In the genomic region with DNA sequence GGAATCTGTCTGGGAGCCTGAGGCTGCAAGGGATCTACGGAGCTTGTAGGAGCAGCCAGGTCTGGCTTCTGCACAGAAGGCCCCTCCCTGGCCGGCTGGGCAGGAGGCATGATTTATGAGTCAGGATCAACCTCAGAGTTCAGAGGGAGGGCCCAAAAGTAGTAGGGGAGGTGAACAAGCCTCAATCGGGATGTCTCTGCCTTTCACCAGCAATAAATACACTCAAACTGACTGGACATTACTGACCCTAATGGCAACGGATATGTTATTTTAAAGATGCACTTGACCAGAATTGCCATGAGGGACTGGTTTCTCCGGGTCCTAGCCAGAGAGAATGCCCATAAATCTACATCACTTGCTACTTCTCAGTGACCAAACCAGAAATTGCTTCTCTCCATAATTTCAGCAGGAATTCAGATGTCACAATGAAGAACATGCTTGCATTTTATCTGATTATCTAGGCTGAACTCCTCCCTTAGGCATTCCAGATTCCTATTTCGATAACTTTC, we compare ENCODE assay signal across 11 cellular contexts.
A peak's percentile ranks its signal among the peaks of the same experiment; 100 is the strongest.
DNase-seq lines count a peak whose midpoint lies in the region; ATAC-seq, FAIRE-seq and TF ChIP-seq lines count a peak whose summit lies in the region.
"Had no signal": no experiment of that assay in that cellular context is flagged by ENCODE, and none has a peak within 500 bp of the region (broad histone marks: within the 10 kb centered on the region; RNA-seq: fewer than 3 reads in every experiment).

No MANE protein-coding gene starts in this region.

- intact Hi-C loops in MCF 10A (cut with micrococcal nuclease), result no loop called here
- intact Hi-C loops in left colon (cut with DNase I, micrococcal nuclease), result no loop called here
- intact Hi-C loops in transverse colon (cut with DNase I; ENCODE audit: low total_unique reads), result no loop called here

- no peak for FAIRE-seq in GM12891 (lab: Jason Lieb, UNC)

- no peak overlapping the region for H3K27ac Mint-ChIP-seq in MCF 10A (ENCODE audit: low read depth, unreplicated experiment)
- H3K27ac Mint-ChIP-seq in stimulated activated effector memory CD8-positive, alpha-beta T cell treated with anti-CD3 and anti-CD28 coated beads, Interleukin-12 subunit alpha, Interleukin-12 subunit beta, amount 100 ng/mL, for 72 hours, result no peak overlapping the region

- BruUV-seq in MCF 10A (replicated peaks; lab: Mats Ljungman, UMichigan), result no TSS peak

- POLR2A ChIA-PET in MCF 10A (lab: Yijun Ruan, JAX), result interaction anchor here (0.6 to 3.4 kb wide), 10 partner anchors 9 to 191 kb away, joined by 3 to 11 read pairs (median 5); no protein-coding TSS in a partner anchor

- H3K4me3 Mint-ChIP-seq in MCF 10A (ENCODE audit: unreplicated experiment), result peak overlapping the region; percentile 23
- no peak overlapping the region for H3K4me3 Mint-ChIP-seq in stimulated activated effector memory CD8-positive, alpha-beta T cell treated with anti-CD3 and anti-CD28 coated beads, Interleukin-12 subunit alpha, Interleukin-12 subunit beta, amount 100 ng/mL, for 72 hours

- no peak overlapping the region for H3K27ac ChIP-seq in transverse colon

- DNase-seq in NCI-H82 (lab: John Stamatoyannopoulos, UW) (peak; percentile 46), NCI-H82 treated with DMSO at 0.1 percent for 48 hours (lab: John Stamatoyannopoulos, UW; ENCODE audit: unreplicated experiment) (no peak), MCF 10A (ENCODE audit: unreplicated experiment) (peak; percentile 74), left colon (peak in 1 of 2 donors; percentile 50), transverse colon (peak; percentile 39), GM12891 (ENCODE audit: insufficient read length, low spot score) (no peak), DMS 273 (lab: John Stamatoyannopoulos, UW; ENCODE audit: unreplicated experiment) (no peak)
- no peak for DNase-seq in stimulated activated effector memory CD8-positive, alpha-beta T cell treated with anti-CD3 and anti-CD28 coated beads, Interleukin-12 subunit alpha, Interleukin-12 subunit beta, amount 100 ng/mL, for 72 hours (ENCODE audit: low spot score in 2 of 2)
- DNase-seq: 8988T; activated T-cell treated with anti-CD3 and anti-CD28 coated beads, Interleukin-2, amount 50 U/mL, for 1 hour; midbrain had no signal

- CTCF ChIA-PET in MCF 10A (lab: Yijun Ruan, JAX), result interaction anchor here (0.6 to 1.4 kb wide), 4 partner anchors 13 to 112 kb away, joined by 3 to 4 read pairs (median 3); no protein-coding TSS in a partner anchor

- H3K27me3 Mint-ChIP-seq in MCF 10A (ENCODE audit: insufficient read depth, unreplicated experiment), result no peaks in the 10 kb centered on the region

- peak; percentile 87 for ATAC-seq in left colon
- no peak for ATAC-seq in stimulated activated effector memory CD8-positive, alpha-beta T cell treated with anti-CD3 and anti-CD28 coated beads, Interleukin-12 subunit alpha, Interleukin-12 subunit beta, amount 100 ng/mL, for 72 hours

- H3K27me3 ChIP-seq in transverse colon, result no peaks in the 10 kb centered on the region

- TF ChIP-seq EP300 in transverse colon (IDR thresholded peaks at IDR 0.05; ENCODE audit: low read depth), result no peak

- peaks cover 22% of the 10 kb centered on the region for H3K4me1 Mint-ChIP-seq in MCF 10A (ENCODE audit: insufficient read depth, unreplicated experiment)
- H3K4me1 Mint-ChIP-seq in stimulated activated effector memory CD8-positive, alpha-beta T cell treated with anti-CD3 and anti-CD28 coated beads, Interleukin-12 subunit alpha, Interleukin-12 subunit beta, amount 100 ng/mL, for 72 hours, result peaks cover 15% of the 10 kb centered on the region

- TF ChIP-seq POLR2A in transverse colon (IDR thresholded peaks at IDR 0.05) (no peak), GM12891 (IDR thresholded peaks at IDR 0.05; ENCODE audit: low read depth, low read length) (no peak)

- no peaks in the 10 kb centered on the region for H3K36me3 Mint-ChIP-seq in MCF 10A (ENCODE audit: insufficient read depth, unreplicated experiment)
- H3K36me3 Mint-ChIP-seq in stimulated activated effector memory CD8-positive, alpha-beta T cell treated with anti-CD3 and anti-CD28 coated beads, Interleukin-12 subunit alpha, Interleukin-12 subunit beta, amount 100 ng/mL, for 72 hours, result peaks cover 5% of the 10 kb centered on the region

- no peaks in the 10 kb centered on the region for H3K9me3 Mint-ChIP-seq in MCF 10A (ENCODE audit: unreplicated experiment)
- no peaks in the 10 kb centered on the region for H3K9me3 Mint-ChIP-seq in stimulated activated effector memory CD8-positive, alpha-beta T cell treated with anti-CD3 and anti-CD28 coated beads, Interleukin-12 subunit alpha, Interleukin-12 subunit beta, amount 100 ng/mL, for 72 hours

- H3K4me1 ChIP-seq in transverse colon, result peaks cover 0 to 18% (median 4%) of the 10 kb centered on the region in 4 donors

- in situ Hi-C loops in transverse colon (cut with MboI; ENCODE audit: low pct_ligation_motif_present in 1 of 4, low pct_unique_long_range_greater_than_20kb in 1 of 4, low sequenced_read_pairs in 3 of 4), result no loop called here

- no peaks in the 10 kb centered on the region for H3K36me3 ChIP-seq in transverse colon

- H3K9me3 ChIP-seq in transverse colon, result no peaks in the 10 kb centered on the region

- WGBS in transverse colon (ENCODE audit: low coverage in 1 of 2), 2 donors, result 40% methylated on average over 6 of the region's 6 CpGs; no CpG with 5 or more reads in 1 of the 2 donors

- TF ChIP-seq CTCF in MCF 10A (IDR thresholded peaks at IDR 0.05; ENCODE audit: unreplicated experiment) (no peak), transverse colon (IDR thresholded peaks at IDR 0.05) (no peak)

- no peak overlapping the region for H3K4me3 ChIP-seq in transverse colon

TF ChIP-seq in GM12891, 5 proteins besides CTCF, POLR2A, EP300 and RAD21:
- no peak for TF ChIP-seq SPI1 (IDR thresholded peaks at IDR 0.05; ENCODE audit: low read depth, low read length)
- TF ChIP-seq PAX5 (IDR thresholded peaks at IDR 0.05; ENCODE audit: insufficient read depth, low read length, severe bottlenecking), result no peak
- TF ChIP-seq POLR2AphosphoS5 (IDR thresholded peaks at IDR 0.05; ENCODE audit: low read depth, low read length), result no peak
- TF ChIP-seq TAF1 (IDR thresholded peaks at IDR 0.05; ENCODE audit: low read depth, low read length), result no peak
- no peak for TF ChIP-seq POU2F2 (IDR thresholded peaks at IDR 0.05; ENCODE audit: low read depth, low read length)

Comparison
In these comparisons a context has a peak if more than half of its experiments do, and no peak if none do; other contexts are left out.
1. DNase-seq: peak in NCI-H82 (single experiment), MCF 10A (single experiment) and transverse colon (single experiment); none in NCI-H82 treated with DMSO at 0.1 percent for 48 hours (single experiment), GM12891 (single experiment), DMS 273 (single experiment) and stimulated activated effector memory CD8-positive, alpha-beta T cell treated with anti-CD3 and anti-CD28 coated beads, Interleukin-12 subunit alpha, Interleukin-12 subunit beta, amount 100 ng/mL, for 72 hours (0 of 2).